In genomic region chr6:14419224-14419623, GRCh38 we compare ENCODE assay signal across 1 cellular context.
A peak's percentile ranks its signal among the peaks of the same experiment; 100 is the strongest.
TF ChIP-seq lines count a peak whose summit lies in the region.

No MANE protein-coding gene starts in this region.

TF ChIP-seq in HEK293, 187 proteins besides CTCF, POLR2A, EP300 and RAD21 (continued from another document):
- TF ChIP-seq ZBTB11 (tag by site-specific recombination; conservative IDR thresholded peaks at IDR 0.05; ENCODE audit: low read depth): peak; percentile 73
- TF ChIP-seq ZNF623 (tag by site-specific recombination; IDR thresholded peaks at IDR 0.05): peak; percentile 74
- peak; percentile 91 for TF ChIP-seq ZNF394 (tag by site-specific recombination; IDR thresholded peaks at IDR 0.05; ENCODE audit: borderline replicate concordance)
- TF ChIP-seq ZNF404 (tag by site-specific recombination; IDR thresholded peaks at IDR 0.05): 0 out of 2 replicates have a peak, but pooled peaks have one; percentile 64
- peak; percentile 57 for TF ChIP-seq ZNF510 (tag by site-specific recombination; IDR thresholded peaks at IDR 0.05; ENCODE audit: insufficient replicate concordance)
- peak; percentile 79; the same call in 1 of the 2 replicates for TF ChIP-seq ZNF140 (tag by site-specific recombination; IDR thresholded peaks at IDR 0.05)
- TF ChIP-seq KLF7 (tag by site-specific recombination; IDR thresholded peaks at IDR 0.05; ENCODE audit: borderline replicate concordance): 0 out of 2 replicates have a peak, but pooled peaks have one; percentile 29
